In the genomic region with DNA sequence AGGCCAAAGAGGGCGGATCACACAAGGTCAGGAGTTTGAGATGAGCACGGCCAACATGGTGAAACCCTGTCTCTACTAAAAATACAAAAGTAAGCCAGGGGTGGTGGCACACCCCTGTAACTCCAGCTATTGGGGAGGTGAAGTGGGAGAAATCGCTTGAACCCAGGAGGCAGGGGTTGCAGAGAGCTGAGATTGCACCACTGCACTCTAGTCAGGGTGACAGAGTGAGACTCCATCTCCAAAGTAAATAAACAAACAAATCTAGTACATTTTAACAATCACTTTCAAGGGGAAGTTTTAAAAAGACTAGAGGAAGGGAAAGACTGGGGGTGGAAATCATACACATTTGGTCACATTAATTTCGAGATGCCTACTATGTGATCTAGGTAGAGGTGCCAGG, we compare ENCODE assay signal across 2 cellular contexts.
TF ChIP-seq lines count a peak whose summit lies in the region.

No MANE protein-coding gene starts in this region.

TF ChIP-seq in liver, 16 proteins besides CTCF, POLR2A, EP300 and RAD21:
- TF ChIP-seq HNF4A (conservative IDR thresholded peaks at IDR 0.05) = peak; percentile 40 to 48
- TF ChIP-seq SP1 (IDR thresholded peaks at IDR 0.05) = peak; percentile 7
- no peak for TF ChIP-seq GABPA (IDR thresholded peaks at IDR 0.05 in 1 of 2, conservative IDR thresholded peaks at IDR 0.05 in 1 of 2)
- TF ChIP-seq RXRA (IDR thresholded peaks at IDR 0.05) = peak; percentile 44 to 51
- TF ChIP-seq, protein P1, sequence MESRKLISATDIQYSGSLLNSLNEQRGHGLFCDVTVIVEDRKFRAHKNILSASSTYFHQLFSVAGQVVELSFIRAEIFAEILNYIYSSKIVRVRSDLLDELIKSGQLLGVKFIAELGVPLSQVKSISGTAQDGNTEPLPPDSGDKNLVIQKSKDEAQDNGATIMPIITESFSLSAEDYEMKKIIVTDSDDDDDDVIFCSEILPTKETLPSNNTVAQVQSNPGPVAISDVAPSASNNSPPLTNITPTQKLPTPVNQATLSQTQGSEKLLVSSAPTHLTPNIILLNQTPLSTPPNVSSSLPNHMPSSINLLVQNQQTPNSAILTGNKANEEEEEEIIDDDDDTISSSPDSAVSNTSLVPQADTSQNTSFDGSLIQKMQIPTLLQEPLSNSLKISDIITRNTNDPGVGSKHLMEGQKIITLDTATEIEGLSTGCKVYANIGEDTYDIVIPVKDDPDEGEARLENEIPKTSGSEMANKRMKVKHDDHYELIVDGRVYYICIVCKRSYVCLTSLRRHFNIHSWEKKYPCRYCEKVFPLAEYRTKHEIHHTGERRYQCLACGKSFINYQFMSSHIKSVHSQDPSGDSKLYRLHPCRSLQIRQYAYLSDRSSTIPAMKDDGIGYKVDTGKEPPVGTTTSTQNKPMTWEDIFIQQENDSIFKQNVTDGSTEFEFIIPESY (IDR thresholded peaks at IDR 0.05) = no peak
- no peak for TF ChIP-seq YY1 (IDR thresholded peaks at IDR 0.05)
TF ChIP-seq in liver: peak in this region for 3.

TF ChIP-seq in HepG2, 621 proteins besides CTCF, POLR2A, EP300 and RAD21:
- TF ChIP-seq ZNF17 (CRISPR knock-in tag; IDR thresholded peaks at IDR 0.05) (no peak), TGIF2 (CRISPR knock-in tag; IDR thresholded peaks at IDR 0.05) (no peak), AKAP8 (CRISPR knock-in tag; IDR thresholded peaks at IDR 0.05) (no peak), CCAR2 (optimal IDR thresholded peaks at IDR 0.05; ENCODE audit: low read depth, low read length) (no peak), TSC22D2 (CRISPR knock-in tag; IDR thresholded peaks at IDR 0.05; ENCODE audit: borderline replicate concordance) (no peak), MXD4 (CRISPR knock-in tag; IDR thresholded peaks at IDR 0.05) (no peak), NFE2L1 (CRISPR knock-in tag; IDR thresholded peaks at IDR 0.05; ENCODE audit: borderline replicate concordance) (no peak), AGO1 (IDR thresholded peaks at IDR 0.05; ENCODE audit: low read depth, low read length, poor library complexity, severe bottlenecking) (no peak), ZNF607 (CRISPR knock-in tag; IDR thresholded peaks at IDR 0.05; ENCODE audit: borderline replicate concordance) (no peak), ZNF205 (CRISPR knock-in tag; IDR thresholded peaks at IDR 0.05) (no peak), HNF4A (CRISPR knock-in tag; IDR thresholded peaks at IDR 0.05) (no peak), CSRNP2 (CRISPR knock-in tag; conservative IDR thresholded peaks at IDR 0.05; ENCODE audit: low read depth) (no peak), ZNF619 (CRISPR knock-in tag; IDR thresholded peaks at IDR 0.05) (no peak), NR1H2 (CRISPR knock-in tag; IDR thresholded peaks at IDR 0.05; ENCODE audit: borderline replicate concordance, low read depth) (no peak), REPIN1 (CRISPR knock-in tag; IDR thresholded peaks at IDR 0.05; ENCODE audit: borderline replicate concordance, low read depth) (no peak)
- TF ChIP-seq, protein P2, sequence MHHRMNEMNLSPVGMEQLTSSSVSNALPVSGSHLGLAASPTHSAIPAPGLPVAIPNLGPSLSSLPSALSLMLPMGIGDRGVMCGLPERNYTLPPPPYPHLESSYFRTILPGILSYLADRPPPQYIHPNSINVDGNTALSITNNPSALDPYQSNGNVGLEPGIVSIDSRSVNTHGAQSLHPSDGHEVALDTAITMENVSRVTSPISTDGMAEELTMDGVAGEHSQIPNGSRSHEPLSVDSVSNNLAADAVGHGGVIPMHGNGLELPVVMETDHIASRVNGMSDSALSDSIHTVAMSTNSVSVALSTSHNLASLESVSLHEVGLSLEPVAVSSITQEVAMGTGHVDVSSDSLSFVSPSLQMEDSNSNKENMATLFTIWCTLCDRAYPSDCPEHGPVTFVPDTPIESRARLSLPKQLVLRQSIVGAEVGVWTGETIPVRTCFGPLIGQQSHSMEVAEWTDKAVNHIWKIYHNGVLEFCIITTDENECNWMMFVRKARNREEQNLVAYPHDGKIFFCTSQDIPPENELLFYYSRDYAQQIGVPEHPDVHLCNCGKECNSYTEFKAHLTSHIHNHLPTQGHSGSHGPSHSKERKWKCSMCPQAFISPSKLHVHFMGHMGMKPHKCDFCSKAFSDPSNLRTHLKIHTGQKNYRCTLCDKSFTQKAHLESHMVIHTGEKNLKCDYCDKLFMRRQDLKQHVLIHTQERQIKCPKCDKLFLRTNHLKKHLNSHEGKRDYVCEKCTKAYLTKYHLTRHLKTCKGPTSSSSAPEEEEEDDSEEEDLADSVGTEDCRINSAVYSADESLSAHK (CRISPR knock-in tag; IDR thresholded peaks at IDR 0.05; ENCODE audit: borderline replicate concordance) = no peak
- TF ChIP-seq, protein P3, sequence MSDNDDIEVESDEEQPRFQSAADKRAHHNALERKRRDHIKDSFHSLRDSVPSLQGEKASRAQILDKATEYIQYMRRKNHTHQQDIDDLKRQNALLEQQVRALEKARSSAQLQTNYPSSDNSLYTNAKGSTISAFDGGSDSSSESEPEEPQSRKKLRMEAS (IDR thresholded peaks at IDR 0.05) = no peak
- TF ChIP-seq, protein P4, sequence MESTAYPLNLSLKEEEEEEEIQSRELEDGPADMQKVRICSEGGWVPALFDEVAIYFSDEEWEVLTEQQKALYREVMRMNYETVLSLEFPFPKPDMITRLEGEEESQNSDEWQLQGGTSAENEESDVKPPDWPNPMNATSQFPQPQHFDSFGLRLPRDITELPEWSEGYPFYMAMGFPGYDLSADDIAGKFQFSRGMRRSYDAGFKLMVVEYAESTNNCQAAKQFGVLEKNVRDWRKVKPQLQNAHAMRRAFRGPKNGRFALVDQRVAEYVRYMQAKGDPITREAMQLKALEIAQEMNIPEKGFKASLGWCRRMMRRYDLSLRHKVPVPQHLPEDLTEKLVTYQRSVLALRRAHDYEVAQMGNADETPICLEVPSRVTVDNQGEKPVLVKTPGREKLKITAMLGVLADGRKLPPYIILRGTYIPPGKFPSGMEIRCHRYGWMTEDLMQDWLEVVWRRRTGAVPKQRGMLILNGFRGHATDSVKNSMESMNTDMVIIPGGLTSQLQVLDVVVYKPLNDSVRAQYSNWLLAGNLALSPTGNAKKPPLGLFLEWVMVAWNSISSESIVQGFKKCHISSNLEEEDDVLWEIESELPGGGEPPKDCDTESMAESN (CRISPR knock-in tag; conservative IDR thresholded peaks at IDR 0.05) = no peak
